Comparison of ENCODE assay signal across 2 cellular contexts in genomic region chr13:24005711-24006281, GRCh38.
TF ChIP-seq lines count a peak whose summit lies in the region.

No MANE protein-coding gene starts in this region.

TF ChIP-seq in IMR-90, 13 proteins besides CTCF, POLR2A, EP300 and RAD21 (continued from another document):
- TF ChIP-seq CEBPB (IDR thresholded peaks at IDR 0.05; ENCODE audit: low read depth, low read length) (no peak), ELK1 (IDR thresholded peaks at IDR 0.05; ENCODE audit: borderline replicate concordance, low read depth, low read length) (no peak), MAZ (IDR thresholded peaks at IDR 0.05; ENCODE audit: borderline replicate concordance, low read depth, low read length) (no peak)

TF ChIP-seq in neural cell, 6 proteins besides CTCF, POLR2A, EP300 and RAD21 (continued from another document):
- TF ChIP-seq REST (IDR thresholded peaks at IDR 0.05; ENCODE audit: borderline replicate concordance) (no peak), EZH2 (IDR thresholded peaks at IDR 0.05; ENCODE audit: borderline replicate concordance, insufficient read depth, low read length, poor library complexity, severe bottlenecking) (no peak)
TF ChIP-seq in neural cell: peak in this region for 0.
